8 cellular contexts compared by ENCODE assay signal in genomic region chr6:13273931-13274706, GRCh38.
DNase-seq lines count a peak whose midpoint lies in the region; ATAC-seq lines count a peak whose summit lies in the region.

No MANE protein-coding gene starts in this region.

- peak; percentile 45 for DNase-seq in GF-D8 (lab: John Stamatoyannopoulos, UW)
- peak in 4 of 5 experiments; percentile 27 to 67 (median 56) for DNase-seq in T-helper 2 cell
- DNase-seq in activated naive CD8-positive, alpha-beta T cell treated with anti-CD3 and anti-CD28 coated beads, Interleukin-2, amount 50 U/mL, for 16 hours (ENCODE audit: low read depth, low spot score), result peak; percentile 26
- DNase-seq in stimulated activated CD4-positive, alpha-beta T cell treated with anti-CD3 and anti-CD28 coated beads, Interleukin-15, amount 100 ng/mL, for 48 hours (ENCODE audit: low read depth in 2 of 2), result peak; percentile 14 to 42
- no peak for DNase-seq in HK-2 (ENCODE audit: unreplicated experiment)
- no peak for DNase-seq in DMS114 treated with DMSO at 0.1 percent for 48 hours (lab: John Stamatoyannopoulos, UW; ENCODE audit: unreplicated experiment)
- no peak for DNase-seq in NCI-H2227 (lab: John Stamatoyannopoulos, UW; ENCODE audit: unreplicated experiment)

- peak; percentile 67 for ATAC-seq in HG02798 (IDR thresholded peaks at IDR 0.05; ENCODE audit: poor library complexity, unreplicated experiment)

Comparison
In these comparisons a context has a peak if more than half of its experiments do, and no peak if none do; other contexts are left out.
1. DNase-seq: peak in GF-D8 (single experiment), T-helper 2 cell (4 of 5), activated naive CD8-positive, alpha-beta T cell treated with anti-CD3 and anti-CD28 coated beads, Interleukin-2, amount 50 U/mL, for 16 hours (single experiment) and stimulated activated CD4-positive, alpha-beta T cell treated with anti-CD3 and anti-CD28 coated beads, Interleukin-15, amount 100 ng/mL, for 48 hours (2 of 2); none in HK-2 (single experiment), DMS114 treated with DMSO at 0.1 percent for 48 hours (single experiment) and NCI-H2227 (single experiment).